Comparison of ENCODE assay signal across 1 cellular context in the genomic region with DNA sequence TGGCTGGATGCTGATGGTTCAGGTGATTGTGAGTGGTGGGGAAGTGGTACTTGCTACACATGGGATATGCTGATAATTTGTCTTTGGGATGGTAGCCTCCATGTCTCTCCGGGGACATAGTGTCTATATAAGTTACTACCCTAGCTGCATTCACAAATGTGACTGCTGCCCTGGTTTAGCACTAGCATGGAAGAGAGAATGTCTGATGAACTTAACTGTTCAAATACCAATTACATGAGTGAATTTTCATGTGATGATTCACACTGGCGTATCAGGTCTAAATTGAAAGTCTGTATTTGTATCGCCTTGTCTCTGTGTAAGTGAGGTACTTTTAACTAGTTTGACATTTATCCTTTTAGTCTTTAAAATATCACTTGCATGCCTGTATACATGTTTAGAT.
TF ChIP-seq lines count a peak whose summit lies in the region.

No MANE protein-coding gene starts in this region.

TF ChIP-seq in GM23338, 12 proteins besides CTCF, POLR2A, EP300 and RAD21 (continued from another document):
- TF ChIP-seq, protein P1, sequence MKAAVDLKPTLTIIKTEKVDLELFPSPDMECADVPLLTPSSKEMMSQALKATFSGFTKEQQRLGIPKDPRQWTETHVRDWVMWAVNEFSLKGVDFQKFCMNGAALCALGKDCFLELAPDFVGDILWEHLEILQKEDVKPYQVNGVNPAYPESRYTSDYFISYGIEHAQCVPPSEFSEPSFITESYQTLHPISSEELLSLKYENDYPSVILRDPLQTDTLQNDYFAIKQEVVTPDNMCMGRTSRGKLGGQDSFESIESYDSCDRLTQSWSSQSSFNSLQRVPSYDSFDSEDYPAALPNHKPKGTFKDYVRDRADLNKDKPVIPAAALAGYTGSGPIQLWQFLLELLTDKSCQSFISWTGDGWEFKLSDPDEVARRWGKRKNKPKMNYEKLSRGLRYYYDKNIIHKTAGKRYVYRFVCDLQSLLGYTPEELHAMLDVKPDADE (IDR thresholded peaks at IDR 0.05) = no peak
- TF ChIP-seq EZH2 (IDR thresholded peaks at IDR 0.05; ENCODE audit: low read depth, unreplicated experiment) (no peak), ZNF114 (CRISPR knock-in tag; IDR thresholded peaks at IDR 0.05) (no peak), ZNF331 (CRISPR knock-in tag; IDR thresholded peaks at IDR 0.05; ENCODE audit: low read depth) (no peak), NANOG (IDR thresholded peaks at IDR 0.05; ENCODE audit: borderline replicate concordance) (no peak)
